Comparison of ENCODE assay signal across 1 cellular context in the genomic region with DNA sequence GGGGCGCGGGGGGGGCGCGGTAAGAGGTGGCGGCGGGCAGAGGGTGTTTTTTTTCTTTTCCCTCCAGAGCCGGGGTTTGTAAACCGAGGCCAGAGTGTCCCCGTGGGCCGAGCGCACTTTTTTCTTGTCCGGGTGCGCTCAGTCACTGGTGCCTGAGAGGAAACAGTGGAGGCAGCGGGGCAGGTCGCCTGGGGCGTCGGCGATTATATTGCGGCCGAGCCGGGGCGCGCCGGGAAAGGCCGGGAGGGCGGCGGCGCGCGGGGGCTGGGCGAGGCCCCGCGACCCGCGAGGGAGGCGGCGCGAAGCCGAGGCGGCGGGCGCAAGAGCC.
TF ChIP-seq lines count a peak whose summit lies in the region.

No MANE protein-coding gene starts in this region.

TF ChIP-seq in WTC11, 78 proteins besides CTCF, POLR2A, EP300 and RAD21 (continued from another document):
- TF ChIP-seq GRHL2 (CRISPR knock-in tag; IDR thresholded peaks at IDR 0.05; ENCODE audit: insufficient replicate concordance, severe bottlenecking) = no peak
- no peak for TF ChIP-seq CREB1 (CRISPR knock-in tag; IDR thresholded peaks at IDR 0.05)
- TF ChIP-seq, protein P1, sequence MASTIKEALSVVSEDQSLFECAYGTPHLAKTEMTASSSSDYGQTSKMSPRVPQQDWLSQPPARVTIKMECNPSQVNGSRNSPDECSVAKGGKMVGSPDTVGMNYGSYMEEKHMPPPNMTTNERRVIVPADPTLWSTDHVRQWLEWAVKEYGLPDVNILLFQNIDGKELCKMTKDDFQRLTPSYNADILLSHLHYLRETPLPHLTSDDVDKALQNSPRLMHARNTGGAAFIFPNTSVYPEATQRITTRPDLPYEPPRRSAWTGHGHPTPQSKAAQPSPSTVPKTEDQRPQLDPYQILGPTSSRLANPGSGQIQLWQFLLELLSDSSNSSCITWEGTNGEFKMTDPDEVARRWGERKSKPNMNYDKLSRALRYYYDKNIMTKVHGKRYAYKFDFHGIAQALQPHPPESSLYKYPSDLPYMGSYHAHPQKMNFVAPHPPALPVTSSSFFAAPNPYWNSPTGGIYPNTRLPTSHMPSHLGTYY (CRISPR knock-in tag; IDR thresholded peaks at IDR 0.05) = no peak
- TF ChIP-seq FOXK1 (CRISPR knock-in tag; IDR thresholded peaks at IDR 0.05) = no peak
- TF ChIP-seq ZNF396 (CRISPR knock-in tag; IDR thresholded peaks at IDR 0.05; ENCODE audit: borderline replicate concordance) = no peak
- no peak for TF ChIP-seq ZNF512 (CRISPR knock-in tag; IDR thresholded peaks at IDR 0.05; ENCODE audit: borderline replicate concordance)
- no peak for TF ChIP-seq TP53 (CRISPR knock-in tag; IDR thresholded peaks at IDR 0.05)
- TF ChIP-seq E2F5 (CRISPR knock-in tag; IDR thresholded peaks at IDR 0.05) = no peak
